23 cellular contexts compared by ENCODE assay signal in the genomic region with DNA sequence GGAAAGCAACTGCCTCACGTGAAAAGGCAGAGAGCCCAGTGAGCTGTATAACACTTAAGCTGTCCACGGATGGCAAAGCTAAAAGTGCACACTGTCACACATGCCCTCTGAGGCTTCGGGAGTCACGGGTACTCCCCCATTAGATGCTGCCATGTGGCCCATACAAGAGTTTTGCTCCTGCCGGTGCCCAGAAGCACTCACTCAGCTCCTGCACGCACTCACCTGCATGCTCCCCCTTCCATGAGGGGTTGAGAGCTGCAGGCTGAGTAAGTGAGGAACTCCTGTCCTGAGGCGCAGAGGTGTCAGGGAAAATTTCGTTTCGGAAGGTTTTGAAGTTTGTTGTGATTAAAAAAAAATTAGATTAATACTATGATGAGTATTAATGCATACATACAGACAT.
A peak's percentile ranks its signal among the peaks of the same experiment; 100 is the strongest.
DNase-seq lines count a peak whose midpoint lies in the region; ATAC-seq, FAIRE-seq and TF ChIP-seq lines count a peak whose summit lies in the region.
"Had no signal": no experiment of that assay in that cellular context is flagged by ENCODE, and none has a peak within 500 bp of the region (broad histone marks: within the 10 kb centered on the region; RNA-seq: fewer than 3 reads in every experiment).

No MANE protein-coding gene starts in this region.

- H3K9me2 ChIP-seq in GM23338 (ENCODE audit: insufficient read depth) (no peaks in the 10 kb centered on the region), Karpas-422 (replicated peaks; ENCODE audit: insufficient read depth, low read length) (no peaks in the 10 kb centered on the region)

- no peak for FAIRE-seq in kidney (lab: Jason Lieb, UNC)

- no peak for DNase-seq in GM23338 (ENCODE audit: low spot score)
- DNase-seq in Karpas-422 = no peak
- DNase-seq in SHP77 treated with DMSO at 0.1 percent for 48 hours (lab: John Stamatoyannopoulos, UW) = peak; percentile 34
- DNase-seq in kidney = peak; percentile 20
- no peak for DNase-seq in activated T-cell treated with anti-CD3 and anti-CD28 coated beads, Interleukin-2, amount 50 U/mL, for 4 hours
- DNase-seq: ACHN; CD4-positive, alpha-beta T cell; COR-L47; DMS79; KBM-7; NCI-H1105 treated with DMSO at 0.1 percent for 48 hours; NCI-H2029 treated with DMSO at 0.1 percent for 48 hours; NCI-H2171; NCI-H524 treated with DMSO at 0.1 percent for 48 hours; NCI-H82; PC-3 had no signal

- H3K4me2 ChIP-seq in GM23338 (no peak overlapping the region), Karpas-422 (ENCODE audit: low read depth, low read length, poor library complexity, severe bottlenecking) (peak overlapping the region; percentile 4)
- H3K4me2 ChIP-seq: BLaER1 had no signal

- H3K79me2 ChIP-seq in GM23338 (replicated peaks; ENCODE audit: insufficient read depth) = no peaks in the 10 kb centered on the region
- no peaks in the 10 kb centered on the region for H3K79me2 ChIP-seq in Karpas-422 (ENCODE audit: low read length)

- no peaks in the 10 kb centered on the region for H3K4me1 ChIP-seq in GM23338 (ENCODE audit: insufficient read depth)
- H3K4me1 ChIP-seq in Karpas-422 (ENCODE audit: low read length) = peaks cover 5% of the 10 kb centered on the region
- no peaks in the 10 kb centered on the region for H3K4me1 ChIP-seq in kidney (ENCODE audit: control insufficient read depth in 1 of 2, insufficient read depth in 1 of 2, low read depth in 1 of 2, low read length in 2 of 2)
- H3K4me1 ChIP-seq: BLaER1, HAP-1, SJSA1 had no signal

- TF ChIP-seq CTCF in GM23338 (conservative IDR thresholded peaks at IDR 0.05; ENCODE audit: low read depth in 2 of 2) (no peak), kidney (IDR thresholded peaks at IDR 0.05; ENCODE audit: borderline replicate concordance, extremely low read depth, insufficient read depth) (no peak)

- H3K4me1 Mint-ChIP-seq in GM23338 = peaks cover 2% of the 10 kb centered on the region; the same call in 1 of the 3 replicates
- H3K4me1 Mint-ChIP-seq in activated T-cell treated with anti-CD3 and anti-CD28 coated beads, Interleukin-2, amount 50 U/mL, for 4 hours (ENCODE audit: low read depth) = no peaks in the 10 kb centered on the region

- ATAC-seq in GM23338 (no peak), HG02571 (IDR thresholded peaks at IDR 0.05; ENCODE audit: unreplicated experiment) (no peak), HG03095 (IDR thresholded peaks at IDR 0.05; ENCODE audit: unreplicated experiment) (no peak)
- ATAC-seq in activated T-cell treated with anti-CD3 and anti-CD28 coated beads, Interleukin-2, amount 50 U/mL, for 4 hours = no peak
- ATAC-seq: PC-3 had no signal

- no peaks in the 10 kb centered on the region for H3F3A ChIP-seq in GM23338 (replicated peaks; ENCODE audit: low read depth)

- H3K4me3 ChIP-seq in GM23338 (no peak overlapping the region), Karpas-422 (ENCODE audit: low read length) (no peak overlapping the region), kidney (ENCODE audit: low read length in 2 of 2) (no peak overlapping the region)
- H3K4me3 ChIP-seq: BLaER1, HAP-1, SJSA1 had no signal

- peaks cover 4% of the 10 kb centered on the region for H3K27me3 Mint-ChIP-seq in GM23338 (ENCODE audit: insufficient read depth, low read depth, poor library complexity)
- no peaks in the 10 kb centered on the region for H3K27me3 Mint-ChIP-seq in activated T-cell treated with anti-CD3 and anti-CD28 coated beads, Interleukin-2, amount 50 U/mL, for 4 hours (ENCODE audit: low read depth)
- H3K27me3 Mint-ChIP-seq: CD4-positive, alpha-beta T cell had no signal

- peaks cover 3% of the 10 kb centered on the region; the same call in 1 of the 3 replicates for H3K9me3 Mint-ChIP-seq in GM23338
- H3K9me3 Mint-ChIP-seq in activated T-cell treated with anti-CD3 and anti-CD28 coated beads, Interleukin-2, amount 50 U/mL, for 4 hours = peaks cover 3% of the 10 kb centered on the region

- H3K4me3 Mint-ChIP-seq in GM23338 = no peak overlapping the region
- no peak overlapping the region for H3K4me3 Mint-ChIP-seq in activated T-cell treated with anti-CD3 and anti-CD28 coated beads, Interleukin-2, amount 50 U/mL, for 4 hours
- H3K4me3 Mint-ChIP-seq: CD4-positive, alpha-beta T cell had no signal

- H3K9me3 ChIP-seq in Karpas-422 (ENCODE audit: low read length) = no peaks in the 10 kb centered on the region
- H3K9me3 ChIP-seq in kidney (ENCODE audit: control insufficient read depth in 1 of 2, low read length in 2 of 2) = no peaks in the 10 kb centered on the region
- H3K9me3 ChIP-seq: BLaER1, HAP-1, SJSA1 had no signal

- no peaks in the 10 kb centered on the region for H3K36me3 ChIP-seq in GM23338 (ENCODE audit: insufficient read depth)
- no peaks in the 10 kb centered on the region for H3K36me3 ChIP-seq in Karpas-422 (ENCODE audit: insufficient read depth, low read length)
- H3K36me3 ChIP-seq in kidney (ENCODE audit: control insufficient read depth in 1 of 2, insufficient read depth in 2 of 2, low read length in 2 of 2) = no peaks in the 10 kb centered on the region
- H3K36me3 ChIP-seq: BLaER1, HAP-1, SJSA1 had no signal

- H4K20me1 ChIP-seq in GM23338 (replicated peaks; ENCODE audit: insufficient read depth) (no peaks in the 10 kb centered on the region), Karpas-422 (ENCODE audit: insufficient read depth, low read depth, low read length) (no peaks in the 10 kb centered on the region)
- H4K20me1 ChIP-seq: BLaER1 had no signal

- H3K36me3 Mint-ChIP-seq in GM23338 (ENCODE audit: low read depth) = peaks cover 5% of the 10 kb centered on the region; the same call in 2 of the 3 replicates
- no peaks in the 10 kb centered on the region for H3K36me3 Mint-ChIP-seq in activated T-cell treated with anti-CD3 and anti-CD28 coated beads, Interleukin-2, amount 50 U/mL, for 4 hours (ENCODE audit: insufficient read depth)

- 0 out of 2 replicates have a peak overlapping the region, but pooled peaks have one; percentile 6 for H3K9ac ChIP-seq in Karpas-422 (ENCODE audit: low read length)
- H3K9ac ChIP-seq in kidney (ENCODE audit: low read length in 2 of 2) = no peak overlapping the region
- H3K9ac ChIP-seq: BLaER1 had no signal

- intact Hi-C loops in kidney (cut with DNase I) = no loop called here

- H3K27me3 ChIP-seq in GM23338 (ENCODE audit: insufficient read depth) (no peaks in the 10 kb centered on the region), Karpas-422 (ENCODE audit: low read length) (no peaks in the 10 kb centered on the region)
- H3K27me3 ChIP-seq: BLaER1, SJSA1 had no signal

- H2AFZ ChIP-seq in GM23338 (peak overlapping the region; percentile 60), Karpas-422 (ENCODE audit: low read length) (peak overlapping the region; percentile 90)

- H3K27ac Mint-ChIP-seq in GM23338 = no peak overlapping the region
- H3K27ac Mint-ChIP-seq: CD4-positive, alpha-beta T cell had no signal

- H3K27ac ChIP-seq in GM23338 (ENCODE audit: low read depth) (no peak overlapping the region), Karpas-422 (ENCODE audit: low read length) (no peak overlapping the region), kidney (ENCODE audit: low read depth in 2 of 2, low read length in 2 of 2) (no peak overlapping the region)
- H3K27ac ChIP-seq: BLaER1, HL-60, RWPE1, SJSA1 had no signal

TF ChIP-seq in GM23338, 12 proteins besides CTCF, POLR2A, EP300 and RAD21 (continues in another document):
- no peak for TF ChIP-seq ZNF114 (CRISPR knock-in tag; IDR thresholded peaks at IDR 0.05)
- no peak for TF ChIP-seq STAT1 (IDR thresholded peaks at IDR 0.05; ENCODE audit: unreplicated experiment)
- TF ChIP-seq, protein P1, sequence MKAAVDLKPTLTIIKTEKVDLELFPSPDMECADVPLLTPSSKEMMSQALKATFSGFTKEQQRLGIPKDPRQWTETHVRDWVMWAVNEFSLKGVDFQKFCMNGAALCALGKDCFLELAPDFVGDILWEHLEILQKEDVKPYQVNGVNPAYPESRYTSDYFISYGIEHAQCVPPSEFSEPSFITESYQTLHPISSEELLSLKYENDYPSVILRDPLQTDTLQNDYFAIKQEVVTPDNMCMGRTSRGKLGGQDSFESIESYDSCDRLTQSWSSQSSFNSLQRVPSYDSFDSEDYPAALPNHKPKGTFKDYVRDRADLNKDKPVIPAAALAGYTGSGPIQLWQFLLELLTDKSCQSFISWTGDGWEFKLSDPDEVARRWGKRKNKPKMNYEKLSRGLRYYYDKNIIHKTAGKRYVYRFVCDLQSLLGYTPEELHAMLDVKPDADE (IDR thresholded peaks at IDR 0.05) = no peak
- TF ChIP-seq JUNB (IDR thresholded peaks at IDR 0.05; ENCODE audit: unreplicated experiment) = no peak
- TF ChIP-seq, protein P2, sequence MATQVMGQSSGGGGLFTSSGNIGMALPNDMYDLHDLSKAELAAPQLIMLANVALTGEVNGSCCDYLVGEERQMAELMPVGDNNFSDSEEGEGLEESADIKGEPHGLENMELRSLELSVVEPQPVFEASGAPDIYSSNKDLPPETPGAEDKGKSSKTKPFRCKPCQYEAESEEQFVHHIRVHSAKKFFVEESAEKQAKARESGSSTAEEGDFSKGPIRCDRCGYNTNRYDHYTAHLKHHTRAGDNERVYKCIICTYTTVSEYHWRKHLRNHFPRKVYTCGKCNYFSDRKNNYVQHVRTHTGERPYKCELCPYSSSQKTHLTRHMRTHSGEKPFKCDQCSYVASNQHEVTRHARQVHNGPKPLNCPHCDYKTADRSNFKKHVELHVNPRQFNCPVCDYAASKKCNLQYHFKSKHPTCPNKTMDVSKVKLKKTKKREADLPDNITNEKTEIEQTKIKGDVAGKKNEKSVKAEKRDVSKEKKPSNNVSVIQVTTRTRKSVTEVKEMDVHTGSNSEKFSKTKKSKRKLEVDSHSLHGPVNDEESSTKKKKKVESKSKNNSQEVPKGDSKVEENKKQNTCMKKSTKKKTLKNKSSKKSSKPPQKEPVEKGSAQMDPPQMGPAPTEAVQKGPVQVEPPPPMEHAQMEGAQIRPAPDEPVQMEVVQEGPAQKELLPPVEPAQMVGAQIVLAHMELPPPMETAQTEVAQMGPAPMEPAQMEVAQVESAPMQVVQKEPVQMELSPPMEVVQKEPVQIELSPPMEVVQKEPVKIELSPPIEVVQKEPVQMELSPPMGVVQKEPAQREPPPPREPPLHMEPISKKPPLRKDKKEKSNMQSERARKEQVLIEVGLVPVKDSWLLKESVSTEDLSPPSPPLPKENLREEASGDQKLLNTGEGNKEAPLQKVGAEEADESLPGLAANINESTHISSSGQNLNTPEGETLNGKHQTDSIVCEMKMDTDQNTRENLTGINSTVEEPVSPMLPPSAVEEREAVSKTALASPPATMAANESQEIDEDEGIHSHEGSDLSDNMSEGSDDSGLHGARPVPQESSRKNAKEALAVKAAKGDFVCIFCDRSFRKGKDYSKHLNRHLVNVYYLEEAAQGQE (IDR thresholded peaks at IDR 0.05; ENCODE audit: unreplicated experiment) = no peak
- no peak for TF ChIP-seq NANOG (IDR thresholded peaks at IDR 0.05; ENCODE audit: borderline replicate concordance)
- TF ChIP-seq POLR2AphosphoS5 (IDR thresholded peaks at IDR 0.05; ENCODE audit: low read depth) = no peak
- no peak for TF ChIP-seq EZH2 (IDR thresholded peaks at IDR 0.05; ENCODE audit: low read depth, unreplicated experiment)

Comparison
In these comparisons a context has a peak if more than half of its experiments do, and no peak if none do; other contexts are left out.
1. DNase-seq: peak in SHP77 treated with DMSO at 0.1 percent for 48 hours (single experiment) and kidney (single experiment); none in GM23338 (single experiment), Karpas-422 (single experiment) and activated T-cell treated with anti-CD3 and anti-CD28 coated beads, Interleukin-2, amount 50 U/mL, for 4 hours (single experiment).